In genomic region chr7:134932707-134933370, GRCh38 we compare ENCODE assay signal across 9 cellular contexts. TPM values are rescaled to one million over a fixed set of nuclear protein-coding genes. Genes with fewer than 3 reads are reported as not detected.
DNase-seq lines count a peak whose midpoint lies in the region; ATAC-seq and TF ChIP-seq lines count a peak whose summit lies in the region.
"Had no signal": no experiment of that assay in that cellular context is flagged by ENCODE, and none has a peak within 500 bp of the region (broad histone marks: within the 10 kb centered on the region; RNA-seq: fewer than 3 reads in every experiment).

No MANE protein-coding gene starts in this region.

- no peaks in the 10 kb centered on the region for H3K9me3 Mint-ChIP-seq in neural progenitor cell

- no peaks in the 10 kb centered on the region for H3K9me3 ChIP-seq in gastrocnemius medialis
- H3K9me3 ChIP-seq in neural progenitor cell (ENCODE audit: low read depth), result no peaks in the 10 kb centered on the region
- no peaks in the 10 kb centered on the region for H3K9me3 ChIP-seq in PC-3 (ENCODE audit: low read length)

- no peaks in the 10 kb centered on the region for H3F3A ChIP-seq in neural progenitor cell (ENCODE audit: low read depth)
- H3F3A ChIP-seq in PC-3 (ENCODE audit: low read length, unreplicated experiment), result no peaks in the 10 kb centered on the region

- CTCF ChIA-PET in RWPE1 (lab: Yijun Ruan, JAX) (no interaction called here), PC-3 (lab: Charles Lee) (no interaction called here)

- H3K27ac ChIP-seq in gastrocnemius medialis (peak overlapping the region in 3 of 4 donors; percentile 4 to 38 (median 33)), RWPE1 (no peak overlapping the region), neural progenitor cell (no peak overlapping the region), PC-3 (ENCODE audit: low read length) (no peak overlapping the region)
- H3K27ac ChIP-seq: HL-60 had no signal

- no peak overlapping the region for H3K4me3 Mint-ChIP-seq in neural progenitor cell

- H3K27ac Mint-ChIP-seq in neural progenitor cell, result no peak overlapping the region

- peaks cover 17% of the 10 kb centered on the region for H3K4me1 Mint-ChIP-seq in neural progenitor cell

- no peaks in the 10 kb centered on the region for H4K20me1 ChIP-seq in neural progenitor cell (ENCODE audit: low read depth)
- H4K20me1 ChIP-seq in PC-3 (ENCODE audit: low read length), result no peaks in the 10 kb centered on the region

- POLR2A ChIA-PET in RWPE1 (lab: Yijun Ruan, JAX; ENCODE audit: low non-redundant PET) (no interaction called here), PC-3 (lab: Charles Lee; ENCODE audit: unreplicated experiment) (no interaction called here)

- H3K4me2 ChIP-seq in neural progenitor cell (no peak overlapping the region), PC-3 (ENCODE audit: low read length) (no peak overlapping the region)

- H3K4me1 ChIP-seq in gastrocnemius medialis (peaks cover 0 to 9% of the 10 kb centered on the region in 2 donors), neural progenitor cell (peaks cover 8% of the 10 kb centered on the region), PC-3 (ENCODE audit: insufficient read depth, low read length) (peaks cover 6% of the 10 kb centered on the region)

- no peak for TF ChIP-seq POLR2A in gastrocnemius medialis (IDR thresholded peaks at IDR 0.05)

- in situ Hi-C loops in gastrocnemius medialis (cut with MboI; ENCODE audit: low sequenced_read_pairs in 4 of 4), result no loop called here

- H3K27me3 ChIP-seq in gastrocnemius medialis, result no peaks in the 10 kb centered on the region
- no peaks in the 10 kb centered on the region for H3K27me3 ChIP-seq in neural progenitor cell
- H3K27me3 ChIP-seq in PC-3 (ENCODE audit: low read length), result no peaks in the 10 kb centered on the region

- DNase-seq in choroid plexus epithelial cell (ENCODE audit: low read depth), result peak; percentile 68
- DNase-seq in gastrocnemius medialis, result no peak
- no peak for DNase-seq in RWPE1 (ENCODE audit: low spot score)
- no peak for DNase-seq in neural progenitor cell (ENCODE audit: low spot score)
- no peak for DNase-seq in OCI-M2 (lab: John Stamatoyannopoulos, UW; ENCODE audit: unreplicated experiment)
- DNase-seq in PC-3, result no peak

- BruUV-seq in PC-3 (replicated peaks; lab: Mats Ljungman, UMichigan), result no TSS peak

- intact Hi-C loops in gastrocnemius medialis (cut with DNase I; ENCODE audit: low total_unique reads), result no loop called here
- intact Hi-C loops in PC-3 (cut with micrococcal nuclease), result no loop called here

- no peaks in the 10 kb centered on the region for H3K27me3 Mint-ChIP-seq in neural progenitor cell (ENCODE audit: insufficient read depth, low read depth)

- H3K9ac ChIP-seq in neural progenitor cell (no peak overlapping the region), PC-3 (ENCODE audit: low read length) (no peak overlapping the region)

- peaks cover 34% of the 10 kb centered on the region for H3K36me3 Mint-ChIP-seq in neural progenitor cell

- H3K4me3 ChIP-seq in choroid plexus epithelial cell (ENCODE audit: low read depth, low read length) (no peak overlapping the region), gastrocnemius medialis (no peak overlapping the region), neural progenitor cell (no peak overlapping the region), PC-3 (ENCODE audit: low read length) (no peak overlapping the region)

- no peaks in the 10 kb centered on the region for H3K79me2 ChIP-seq in neural progenitor cell (ENCODE audit: low read depth)
- no peaks in the 10 kb centered on the region for H3K79me2 ChIP-seq in PC-3 (ENCODE audit: low read length)

- ATAC-seq in GM18909 (IDR thresholded peaks at IDR 0.05; ENCODE audit: poor library complexity, unreplicated experiment) (peak; percentile 81), HG02981 (IDR thresholded peaks at IDR 0.05; ENCODE audit: unreplicated experiment) (peak; percentile 61), gastrocnemius medialis (no peak), PC-3 (no peak)

- no peak for TF ChIP-seq CTCF in choroid plexus epithelial cell (conservative IDR thresholded peaks at IDR 0.05; ENCODE audit: low read depth, low read length)
- no peak for TF ChIP-seq CTCF in gastrocnemius medialis (IDR thresholded peaks at IDR 0.05 in 4 of 5, conservative IDR thresholded peaks at IDR 0.05 in 1 of 5)
- TF ChIP-seq CTCF in RWPE1 (conservative IDR thresholded peaks at IDR 0.05; ENCODE audit: low read depth), result no peak
- no peak for TF ChIP-seq CTCF in neural progenitor cell (IDR thresholded peaks at IDR 0.05)
- TF ChIP-seq CTCF in PC-3 (conservative IDR thresholded peaks at IDR 0.05; ENCODE audit: low read depth, low read length), result no peak

- H2AFZ ChIP-seq in neural progenitor cell (replicated peaks), result no peak overlapping the region
- no peak overlapping the region for H2AFZ ChIP-seq in PC-3 (ENCODE audit: low read length)

- H3K36me3 ChIP-seq in gastrocnemius medialis (no peaks in the 10 kb centered on the region), neural progenitor cell (peaks cover 6% of the 10 kb centered on the region), PC-3 (ENCODE audit: low read depth, low read length) (no peaks in the 10 kb centered on the region; the same call in 1 of the 2 replicates)

- H3K9me2 ChIP-seq in PC-3 (replicated peaks; ENCODE audit: low read length), result no peaks in the 10 kb centered on the region

RNA-seq across cellular contexts. Expression of gene AGBL3, which starts 53.5 kb away (rescaled TPM):
- total RNA-seq in gastrocnemius medialis, result 1 to 10 TPM in 3 of 4 donors, under 1 TPM in 1; 0.61 to 1.9 (median 1.0) TPM
- total RNA-seq in neural progenitor cell (ENCODE audit: low replicate concordance), result 0.58 and 2.1 TPM in 2 replicates
- 1.9 and 2.5 TPM in 2 replicates for total RNA-seq in PC-3 (2014; rRNA removed)

Comparison
In these comparisons a context has a peak if more than half of its experiments do, and no peak if none do; other contexts are left out.
1. ATAC-seq: peak in GM18909 (single experiment) and HG02981 (single experiment); none in gastrocnemius medialis (0 of 2) and PC-3 (single experiment).
2. H3K27ac ChIP-seq: peak in gastrocnemius medialis (3 of 4); none in RWPE1 (single experiment), neural progenitor cell (single experiment) and PC-3 (single experiment).